12 cellular contexts compared by ENCODE assay signal in genomic region chr7:23533160-23533559, GRCh38. TPM values are rescaled to one million over a fixed set of nuclear protein-coding genes. Genes with fewer than 3 reads are reported as not detected.
A peak's percentile ranks its signal among the peaks of the same experiment; 100 is the strongest.
DNase-seq lines count a peak whose midpoint lies in the region; ATAC-seq and TF ChIP-seq lines count a peak whose summit lies in the region.
"Had no signal": no experiment of that assay in that cellular context is flagged by ENCODE, and none has a peak within 500 bp of the region (broad histone marks: within the 10 kb centered on the region; RNA-seq: fewer than 3 reads in every experiment).

No MANE protein-coding gene starts in this region.

- no peak overlapping the region for H3K9ac ChIP-seq in OCI-LY1 (ENCODE audit: low read length)

- H3K4me1 Mint-ChIP-seq in activated T-cell treated with anti-CD3 and anti-CD28 coated beads, Interleukin-2, amount 50 U/mL, for 24 hours (ENCODE audit: low read depth) = peaks cover 31% of the 10 kb centered on the region
- H3K4me1 Mint-ChIP-seq in osteocyte (ENCODE audit: unreplicated experiment) = peaks cover 31% of the 10 kb centered on the region

- no peaks in the 10 kb centered on the region for H3K9me3 Mint-ChIP-seq in activated T-cell treated with anti-CD3 and anti-CD28 coated beads, Interleukin-2, amount 50 U/mL, for 24 hours
- H3K9me3 Mint-ChIP-seq in osteocyte (ENCODE audit: unreplicated experiment) = no peaks in the 10 kb centered on the region

- H3K4me2 ChIP-seq in OCI-LY1 (ENCODE audit: low read length) = no peak overlapping the region

- no peak for TF ChIP-seq POLR2A in body of pancreas (IDR thresholded peaks at IDR 0.05)

- H3K27me3 Mint-ChIP-seq in activated T-cell treated with anti-CD3 and anti-CD28 coated beads, Interleukin-2, amount 50 U/mL, for 24 hours = no peaks in the 10 kb centered on the region
- H3K27me3 Mint-ChIP-seq in osteocyte (ENCODE audit: unreplicated experiment) = no peaks in the 10 kb centered on the region

- no peak for ATAC-seq in body of pancreas

- peak overlapping the region; percentile 87 for H3K27ac ChIP-seq in OCI-LY1 (ENCODE audit: low read depth, low read length, poor library complexity, severe bottlenecking)
- no peak overlapping the region for H3K27ac ChIP-seq in body of pancreas

- 87 to 91% methylated on average over 4 of the region's 4 CpGs for WGBS in body of pancreas, 2 donors

- no peaks in the 10 kb centered on the region for H3K9me2 ChIP-seq in OCI-LY1 (ENCODE audit: low read depth, low read length)

- intact Hi-C loops in body of pancreas (cut with DNase I) = no loop called here

- H3K9me3 ChIP-seq in OCI-LY1 (ENCODE audit: low read length) (no peaks in the 10 kb centered on the region), body of pancreas (no peaks in the 10 kb centered on the region)

- no peak overlapping the region for H2AFZ ChIP-seq in OCI-LY1 (ENCODE audit: low read length)

- in situ Hi-C loops in astrocyte of the spinal cord (cut with HindIII; ENCODE audit: low sequenced_read_pairs) = no loop called here

- peaks cover 2% of the 10 kb centered on the region; the same call in 1 of the 2 replicates for H4K20me1 ChIP-seq in OCI-LY1 (ENCODE audit: insufficient read depth, low read length)

- peaks cover 39% of the 10 kb centered on the region for H3K36me3 Mint-ChIP-seq in activated T-cell treated with anti-CD3 and anti-CD28 coated beads, Interleukin-2, amount 50 U/mL, for 24 hours (ENCODE audit: low read depth)
- peaks cover 1% of the 10 kb centered on the region for H3K36me3 Mint-ChIP-seq in osteocyte (ENCODE audit: unreplicated experiment)

- peaks cover 36% of the 10 kb centered on the region for H3K79me2 ChIP-seq in OCI-LY1 (ENCODE audit: insufficient read depth, low read length)

- H3K27me3 ChIP-seq in OCI-LY1 (ENCODE audit: insufficient read depth, low read length) (no peaks in the 10 kb centered on the region), body of pancreas (no peaks in the 10 kb centered on the region)

- peak overlapping the region; percentile 45 for H3K4me3 Mint-ChIP-seq in activated T-cell treated with anti-CD3 and anti-CD28 coated beads, Interleukin-2, amount 50 U/mL, for 24 hours
- peak overlapping the region; percentile 38 for H3K4me3 Mint-ChIP-seq in osteocyte (ENCODE audit: unreplicated experiment)

- H3K4me1 ChIP-seq in OCI-LY1 (ENCODE audit: insufficient read depth, low read length, severe bottlenecking) = peaks cover 33% of the 10 kb centered on the region
- H3K4me1 ChIP-seq in body of pancreas = peaks cover 26% of the 10 kb centered on the region

- no peak for DNase-seq in activated T-cell treated with anti-CD3 and anti-CD28 coated beads, Interleukin-2, amount 50 U/mL, for 24 hours
- no peak for DNase-seq in activated T-cell treated with anti-CD3 and anti-CD28 coated beads, Interleukin-2, amount 50 U/mL, for 48 hours
- DNase-seq in astrocyte of the spinal cord (ENCODE audit: low read depth, low spot score) (no peak), osteocyte (ENCODE audit: extremely low spot score, unreplicated experiment) (no peak), DMS153 treated with DMSO at 0.1 percent for 48 hours (lab: John Stamatoyannopoulos, UW; ENCODE audit: unreplicated experiment) (no peak), body of pancreas (no peak), NCI-H1417 (lab: John Stamatoyannopoulos, UW) (no peak)
- DNase-seq: activated CD8-positive, alpha-beta memory T cell treated with anti-CD3 and anti-CD28 coated beads, Interleukin-2, amount 50 U/mL, for 4 hours; cerebellar nuclear complex; NCI-H748 treated with DMSO at 0.1 percent for 48 hours; T-helper 9 cell had no signal

- H3K4me3 ChIP-seq in OCI-LY1 (ENCODE audit: low read depth, low read length, poor library complexity, severe bottlenecking) (no peak overlapping the region), astrocyte of the spinal cord (ENCODE audit: low read depth, low read length) (no peak overlapping the region), body of pancreas (no peak overlapping the region)

- peak overlapping the region; percentile 64 for H3K27ac Mint-ChIP-seq in activated T-cell treated with anti-CD3 and anti-CD28 coated beads, Interleukin-2, amount 50 U/mL, for 24 hours
- H3K27ac Mint-ChIP-seq in osteocyte (ENCODE audit: unreplicated experiment) = peak overlapping the region; percentile 80

- H3K36me3 ChIP-seq in OCI-LY1 (ENCODE audit: insufficient read depth, low read length) = peaks cover 31% of the 10 kb centered on the region
- H3K36me3 ChIP-seq in body of pancreas (replicated peaks in 1 of 2; ENCODE audit: insufficient read depth in 1 of 2, low read depth in 2 of 2) = no peaks in the 10 kb centered on the region

- peak; percentile 40; the same call in 1 of the 2 replicates for TF ChIP-seq CTCF in OCI-LY1 (IDR thresholded peaks at IDR 0.05; ENCODE audit: low read length)
- peak; percentile 7 for TF ChIP-seq CTCF in astrocyte of the spinal cord (IDR thresholded peaks at IDR 0.05; ENCODE audit: low read depth, low read length)
- TF ChIP-seq CTCF in osteocyte (IDR thresholded peaks at IDR 0.05) = no peak
- TF ChIP-seq CTCF in body of pancreas (IDR thresholded peaks at IDR 0.05) = no peak

- 0 out of 2 replicates have a peak, but pooled peaks cover 6% of the 10 kb centered on the region for H3F3A ChIP-seq in OCI-LY1 (ENCODE audit: insufficient read depth, low read length)

RNA-seq across cellular contexts. Expression of gene TRA2A, which starts 1.4 kb away (rescaled TPM):
- 78.8 and 79.0 TPM in 2 replicates for total RNA-seq in osteocyte
- total RNA-seq in body of pancreas = 10 to 100 TPM; 26.2 to 35.6 TPM

Comparison
In these comparisons a context has a peak if more than half of its experiments do, and no peak if none do; other contexts are left out.
1. CTCF ChIP-seq: peak in OCI-LY1 (single experiment) and astrocyte of the spinal cord (single experiment); none in osteocyte (single experiment) and body of pancreas (0 of 7).